23 cellular contexts compared by ENCODE assay signal in the genomic region with DNA sequence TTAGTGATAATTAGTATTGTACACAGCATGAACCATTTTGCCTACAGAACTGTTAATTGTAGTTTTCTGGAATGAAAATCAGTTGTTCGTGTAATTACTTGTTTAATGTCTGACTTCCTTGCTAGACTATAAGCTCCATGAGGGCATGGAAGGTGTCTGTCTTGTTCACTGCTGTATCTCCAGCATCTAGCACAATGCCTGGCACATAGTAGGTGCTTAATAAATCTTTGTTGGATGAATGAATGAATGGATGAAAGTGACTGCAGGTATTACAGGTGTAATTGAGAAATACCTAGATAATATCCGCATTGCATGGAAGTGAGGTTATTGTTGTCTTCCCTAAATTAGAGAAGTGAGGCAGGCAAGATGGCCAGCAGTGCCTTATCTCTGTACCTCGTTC. TPM values are rescaled to one million over a fixed set of nuclear protein-coding genes. Genes with fewer than 3 reads are reported as not detected.
DNase-seq lines count a peak whose midpoint lies in the region; ATAC-seq, FAIRE-seq and TF ChIP-seq lines count a peak whose summit lies in the region.
"Had no signal": no experiment of that assay in that cellular context is flagged by ENCODE, and none has a peak within 500 bp of the region (broad histone marks: within the 10 kb centered on the region; RNA-seq: fewer than 3 reads in every experiment).

No MANE protein-coding gene starts in this region.

- peaks cover 52% of the 10 kb centered on the region for H3F3A ChIP-seq in smooth muscle cell (ENCODE audit: low read depth)
- H3F3A ChIP-seq in PC-9 (ENCODE audit: insufficient read depth, low read depth), result peaks cover 20% of the 10 kb centered on the region; the same call in 1 of the 2 replicates

- TF ChIP-seq CTCF in CD8-positive, alpha-beta T cell (IDR thresholded peaks at IDR 0.05), result no peak
- no peak for TF ChIP-seq CTCF in K562 (IDR thresholded peaks at IDR 0.05 in 2 of 3, conservative IDR thresholded peaks at IDR 0.05 in 1 of 3; ENCODE audit: insufficient read depth in 2 of 3, low read depth in 1 of 3, low read length in 3 of 3)
- no peak for TF ChIP-seq CTCF in smooth muscle cell (IDR thresholded peaks at IDR 0.05; ENCODE audit: borderline replicate concordance, insufficient read depth, poor library complexity, severe bottlenecking)
- TF ChIP-seq CTCF in PC-9 (conservative IDR thresholded peaks at IDR 0.05), result no peak

- H4K20me1 ChIP-seq in K562 (replicated peaks; ENCODE audit: control insufficient read depth, insufficient read depth, low read length) (no peaks in the 10 kb centered on the region), smooth muscle cell (ENCODE audit: low read depth) (peaks cover 19% of the 10 kb centered on the region), PC-9 (ENCODE audit: insufficient read depth) (0 out of 2 replicates have a peak, but pooled peaks cover 7% of the 10 kb centered on the region)

- in situ Hi-C loops in K562 (cut with MboI), result no loop called here

- peaks cover 58% of the 10 kb centered on the region for H3K36me3 ChIP-seq in CD8-positive, alpha-beta T cell (ENCODE audit: insufficient read depth, low read length)
- H3K36me3 ChIP-seq in K562 (ENCODE audit: control insufficient read depth, insufficient read depth, low read length) (peaks cover 99% of the 10 kb centered on the region), smooth muscle cell (ENCODE audit: low read depth) (peaks cover 47% of the 10 kb centered on the region), PC-9 (ENCODE audit: low read depth) (peaks cover 85% of the 10 kb centered on the region)

- no peak for TF ChIP-seq EP300 in K562 (IDR thresholded peaks at IDR 0.05; ENCODE audit: low read length)

- no peaks in the 10 kb centered on the region for H3K27me3 ChIP-seq in CD8-positive, alpha-beta T cell (ENCODE audit: insufficient read depth, low read length)
- H3K27me3 ChIP-seq in K562 (ENCODE audit: control insufficient read depth in 2 of 2, insufficient read depth in 2 of 2, low read length in 2 of 2) (no peaks in the 10 kb centered on the region), smooth muscle cell (ENCODE audit: low read depth) (no peaks in the 10 kb centered on the region), PC-9 (ENCODE audit: insufficient read depth, low read depth) (no peaks in the 10 kb centered on the region)
- H3K27me3 ChIP-seq: BLaER1 treated with 17β-estradiol and CSF1 and Interleukin-3, amounts not matched to agents 10 nM and 100 nM; MG63 had no signal

- H3K79me2 ChIP-seq in K562 (ENCODE audit: control insufficient read depth, insufficient read depth, low read length) (peaks cover 37% of the 10 kb centered on the region), smooth muscle cell (ENCODE audit: low read depth) (peaks cover 42% of the 10 kb centered on the region), PC-9 (ENCODE audit: low read depth) (peaks cover 24% of the 10 kb centered on the region)

- no peaks in the 10 kb centered on the region for H3K9me1 ChIP-seq in K562 (ENCODE audit: control insufficient read depth, insufficient read depth, low read length)

- CTCF ChIA-PET in CD8-positive, alpha-beta T cell (lab: Charles Lee), result interaction anchor here (0.7 to 1.5 kb wide), 2 partner anchors 9 to 10 kb away, joined by 3 to 4 read pairs; no protein-coding TSS in a partner anchor
- CTCF ChIA-PET in K562 (lab: Yijun Ruan, JAX; ENCODE audit: low intra/inter-chr PET ratio), result no interaction called here
- CTCF ChIA-PET in PC-9 (lab: Charles Lee), result no interaction called here

- H3K9me3 Mint-ChIP-seq in activated naive CD4-positive, alpha-beta T cell treated with anti-CD3 and anti-CD28 coated beads, Interleukin-2, amount 50 U/mL, for 72 hours, result no peaks in the 10 kb centered on the region
- no peaks in the 10 kb centered on the region for H3K9me3 Mint-ChIP-seq in CD8-positive, alpha-beta T cell

- ATAC-seq in activated naive CD4-positive, alpha-beta T cell treated with anti-CD3 and anti-CD28 coated beads, Interleukin-2, amount 50 U/mL, for 72 hours, result no peak
- ATAC-seq in CD8-positive, alpha-beta T cell, result no peak
- ATAC-seq in K562, result no peak
- ATAC-seq: Right ventricle myocardium inferior had no signal

- H3K4me3 Mint-ChIP-seq in CD8-positive, alpha-beta T cell, result no peak overlapping the region

- H3K4me1 ChIP-seq in CD8-positive, alpha-beta T cell (ENCODE audit: insufficient read depth, low read length), result peaks cover 39% of the 10 kb centered on the region
- H3K4me1 ChIP-seq in K562 (replicated peaks in 1 of 2; ENCODE audit: control insufficient read depth in 2 of 2, insufficient read depth in 2 of 2, low read length in 2 of 2), result peaks cover 18 to 19% of the 10 kb centered on the region in 2 experiments
- H3K4me1 ChIP-seq in smooth muscle cell (ENCODE audit: low read depth), result peaks cover 11% of the 10 kb centered on the region
- H3K4me1 ChIP-seq in PC-9 (replicated peaks; ENCODE audit: insufficient read depth), result peaks cover 15% of the 10 kb centered on the region

- H3K4me2 ChIP-seq in K562 (ENCODE audit: insufficient read depth, low read length), result no peak overlapping the region
- no peak overlapping the region for H3K4me2 ChIP-seq in smooth muscle cell
- H3K4me2 ChIP-seq in PC-9, result no peak overlapping the region
- H3K4me2 ChIP-seq: BLaER1 treated with 17β-estradiol and CSF1 and Interleukin-3, amounts not matched to agents 10 nM and 100 nM had no signal

- peak overlapping the region; percentile 29 to 34 for H3K27ac Mint-ChIP-seq in activated naive CD4-positive, alpha-beta T cell treated with anti-CD3 and anti-CD28 coated beads, Interleukin-2, amount 50 U/mL, for 72 hours
- H3K27ac Mint-ChIP-seq in CD8-positive, alpha-beta T cell, result peak overlapping the region; percentile 14

- H3K9ac ChIP-seq in K562 (ENCODE audit: insufficient read depth in 1 of 2, low read depth in 2 of 2, low read length in 2 of 2) (no peak overlapping the region), smooth muscle cell (ENCODE audit: low read depth) (no peak overlapping the region)
- H3K9ac ChIP-seq: BLaER1 treated with 17β-estradiol and CSF1 and Interleukin-3, amounts not matched to agents 10 nM and 100 nM had no signal

- no peaks in the 10 kb centered on the region for H3K27me3 Mint-ChIP-seq in CD8-positive, alpha-beta T cell (ENCODE audit: low read depth)

- no peak for FAIRE-seq in K562 (lab: Jason Lieb, UNC)
- FAIRE-seq: G401.6, RCC 7860 had no signal

- H3K9me3 ChIP-seq in CD8-positive, alpha-beta T cell (ENCODE audit: low read length), result no peaks in the 10 kb centered on the region
- peaks cover 3% of the 10 kb centered on the region for H3K9me3 ChIP-seq in K562 (replicated peaks; ENCODE audit: control insufficient read depth, insufficient read depth, low read depth, low read length)
- no peaks in the 10 kb centered on the region for H3K9me3 ChIP-seq in smooth muscle cell (replicated peaks; ENCODE audit: low read depth)
- H3K9me3 ChIP-seq in PC-9 (ENCODE audit: insufficient read depth, low read depth), result no peaks in the 10 kb centered on the region; the same call in 1 of the 2 replicates
- H3K9me3 ChIP-seq: BLaER1 treated with 17β-estradiol and CSF1 and Interleukin-3, amounts not matched to agents 10 nM and 100 nM; MG63 had no signal

- no peaks in the 10 kb centered on the region for H3K9me2 ChIP-seq in PC-9 (ENCODE audit: insufficient read depth)

- TF ChIP-seq RAD21 in K562 (CRISPR knock-in tag; conservative IDR thresholded peaks at IDR 0.05 in 1 of 2, IDR thresholded peaks at IDR 0.05 in 1 of 2), result no peak

- H3K4me3 ChIP-seq in CD8-positive, alpha-beta T cell (ENCODE audit: low read depth, low read length), result no peak overlapping the region
- no peak overlapping the region for H3K4me3 ChIP-seq in K562
- no peak overlapping the region for H3K4me3 ChIP-seq in smooth muscle cell
- H3K4me3 ChIP-seq in PC-9, result no peak overlapping the region
- H3K4me3 ChIP-seq: BLaER1 treated with 17β-estradiol and CSF1 and Interleukin-3, amounts not matched to agents 10 nM and 100 nM; MG63 had no signal

- POLR2A ChIA-PET in CD8-positive, alpha-beta T cell (lab: Charles Lee), result no interaction called here
- POLR2A ChIA-PET in K562 (lab: Yijun Ruan, JAX) (interaction anchor here (0.6 to 1.6 kb wide), 2 partner anchors 9 to 437 kb away, joined by 3 to 5 read pairs; no protein-coding TSS in a partner anchor), PC-9 (lab: Charles Lee; ENCODE audit: unreplicated experiment) (no interaction called here)

- no peak overlapping the region for H2AFZ ChIP-seq in K562 (ENCODE audit: low read depth, low read length)
- H2AFZ ChIP-seq in smooth muscle cell (ENCODE audit: low read depth), result no peak overlapping the region
- no peak overlapping the region for H2AFZ ChIP-seq in PC-9

- peaks cover 61% of the 10 kb centered on the region for H3K4me1 Mint-ChIP-seq in CD8-positive, alpha-beta T cell (ENCODE audit: low read depth)

- H3K36me3 Mint-ChIP-seq in activated naive CD4-positive, alpha-beta T cell treated with anti-CD3 and anti-CD28 coated beads, Interleukin-2, amount 50 U/mL, for 72 hours, result peaks cover 55 to 80% of the 10 kb centered on the region in 2 donors
- peaks cover 89% of the 10 kb centered on the region for H3K36me3 Mint-ChIP-seq in CD8-positive, alpha-beta T cell

- BruUV-seq in K562 (replicated peaks; lab: Mats Ljungman, UMichigan) (no TSS peak), PC-9 (replicated peaks; lab: Mats Ljungman, UMichigan) (no TSS peak)

- intact Hi-C loops in CD8-positive, alpha-beta T cell (cut with DNase I, micrococcal nuclease), result loop anchor here in 1 of 2 experiments (10.0 kb wide), 1 partner anchor 321 kb away; no protein-coding TSS in a partner anchor
- intact Hi-C loops in K562 (cut with micrococcal nuclease) (no loop called here), PC-9 (cut with micrococcal nuclease; ENCODE audit: unreplicated experiment) (no loop called here)

- TF ChIP-seq POLR2A in K562 (conservative IDR thresholded peaks at IDR 0.05), result no peak

- DNase-seq in activated naive CD4-positive, alpha-beta T cell treated with anti-CD3 and anti-CD28 coated beads, Interleukin-2, amount 50 U/mL, for 72 hours (ENCODE audit: low spot score in 2 of 2), result no peak
- no peak for DNase-seq in activated naive CD4-positive, alpha-beta T cell treated with anti-CD3 and anti-CD28 coated beads, Interleukin-2, amount 50 U/mL, for 16 hours
- DNase-seq in CD8-positive, alpha-beta T cell, result no peak
- DNase-seq in K562 (ENCODE audit: extremely low read depth in 1 of 4, low spot score in 3 of 4) (no peak), smooth muscle cell (lab: John Stamatoyannopoulos, UW; ENCODE audit: unreplicated experiment) (no peak), PC-9 (no peak)
- DNase-seq in stimulated activated naive CD4-positive, alpha-beta T cell (lab: John Stamatoyannopoulos, UW), result no peak
- DNase-seq: H7; IMR-90; Karpas-422; MG63; NCI-H1092; NCI-H1436 treated with DMSO at 0.1 percent for 48 hours; NCI-H2081; NCI-H2171 treated with DMSO at 0.1 percent for 48 hours; NCI-H446; NCI-H69; NK-92 treated with Interleukin-12 subunit alpha and Interleukin-12 subunit beta, amount 100 ng/mL, for 24 hours had no signal

- WGBS in K562 (ENCODE audit: insufficient coverage, low coverage, missing lambda C conversion rate), result 86% methylated on average over 3 of the region's 3 CpGs
- 97% methylated on average over 3 of the region's 3 CpGs for WGBS in smooth muscle cell (ENCODE audit: low lambda C conversion rate)

- H3K27ac ChIP-seq in CD8-positive, alpha-beta T cell (ENCODE audit: low read depth, low read length), result no peak overlapping the region
- H3K27ac ChIP-seq in K562 (ENCODE audit: extremely low read depth, low read depth, low read length) (no peak overlapping the region), smooth muscle cell (ENCODE audit: low read depth) (peak overlapping the region; percentile 31), PC-9 (no peak overlapping the region)
- H3K27ac ChIP-seq: BLaER1 treated with 17β-estradiol and CSF1 and Interleukin-3, amounts not matched to agents 10 nM and 100 nM had no signal

RNA-seq across cellular contexts. Expression of gene C2orf74, which starts 21.8 kb away (rescaled TPM):
- total RNA-seq in activated naive CD4-positive, alpha-beta T cell treated with anti-CD3 and anti-CD28 coated beads, Interleukin-2, amount 50 U/mL, for 72 hours, result 10 to 100 TPM in 1 of 2 donors, 1 to 10 TPM in 1; 9.7 to 14.4 TPM
- total RNA-seq in CD8-positive, alpha-beta T cell, result 1 to 10 TPM; 1.3 to 2.8 TPM
- not detected in 2 replicates for total RNA-seq in K562 (2011; cell fraction: chromatin; rRNA removed; ENCODE audit: low replicate concordance)
- total RNA-seq in K562 (2011; cell fraction: nucleolus; rRNA removed), result not detected in 2 replicates
- not detected in 2 replicates for total RNA-seq in K562 (2011; cell fraction: nucleoplasm; rRNA removed)
- total RNA-seq in K562 (2014; rRNA removed) (not detected in 2 replicates), K562 (2014; rRNA removed; fragmentation: Illumina TruSeq; extraction: Trizol) (not detected in 2 replicates), K562 (2015; rRNA removed; fragmentation: Illumina TruSeq; extraction: Trizol) (not detected in 2 replicates), K562 (2021) (not detected in 2 replicates), smooth muscle cell (4.2 and 5.8 TPM in 2 replicates), PC-9 (2021) (19.2 and 22.6 TPM in 2 replicates)
- polyA plus RNA-seq in K562 (2011; rRNA removed) (not detected in 2 replicates), K562 (2014; fragmentation: Illumina TruSeq; extraction: Trizol) (not detected in 2 replicates), K562 (2014; fragmentation: Nextera tagmentation; extraction: Ambion mirVana) (not detected), K562 (2014; rRNA removed) (not detected in 2 replicates), smooth muscle cell (7.9 and 8.8 TPM in 2 replicates)
- not detected in 2 replicates for polyA plus RNA-seq in K562 (2011; cell fraction: cytosol; rRNA removed)
- not detected in 2 replicates for polyA plus RNA-seq in K562 (2011; cell fraction: nucleus; rRNA removed)
- polyA plus RNA-seq in K562 (2012), result not detected in 2 replicates
- polyA minus RNA-seq in K562 (2011; rRNA and poly(A)+ RNA removed), result not detected in 2 replicates
- not detected in 2 replicates for polyA minus RNA-seq in K562 (2011; cell fraction: cytosol; rRNA and poly(A)+ RNA removed)
- polyA minus RNA-seq in K562 (2011; cell fraction: nucleus; rRNA and poly(A)+ RNA removed), result not detected in 2 replicates
- total RNA-seq: HT-29 had no signal
